12 cellular contexts compared by ENCODE assay signal in genomic region chr2:25311866-25312575, GRCh38. TPM values are rescaled to one million over a fixed set of nuclear protein-coding genes. Genes with fewer than 3 reads are reported as not detected.
DNase-seq lines count a peak whose midpoint lies in the region; ATAC-seq, FAIRE-seq and TF ChIP-seq lines count a peak whose summit lies in the region.
"Had no signal": no experiment of that assay in that cellular context is flagged by ENCODE, and none has a peak within 500 bp of the region (broad histone marks: within the 10 kb centered on the region; RNA-seq: fewer than 3 reads in every experiment).

No MANE protein-coding gene starts in this region.

- H3K4me1 Mint-ChIP-seq in activated naive CD8-positive, alpha-beta T cell treated with anti-CD3 and anti-CD28 coated beads, Interleukin-2, amount 10 ng/mL, durations not matched to agents 7 days and 5 days = peaks cover 58% of the 10 kb centered on the region

- H3K27ac ChIP-seq in lower lobe of right lung = peak overlapping the region; percentile 11

- ATAC-seq in Right ventricle myocardium inferior (peak; percentile 26), lower lobe of right lung (no peak), HG02852 (IDR thresholded peaks at IDR 0.05; ENCODE audit: unreplicated experiment) (no peak)
- no peak for ATAC-seq in activated naive CD8-positive, alpha-beta T cell treated with anti-CD3 and anti-CD28 coated beads, Interleukin-2, amount 10 ng/mL, durations not matched to agents 7 days and 5 days (ENCODE audit: low read depth)

- H3K9me3 ChIP-seq in lower lobe of right lung = no peaks in the 10 kb centered on the region
- H3K9me3 ChIP-seq: BE2C, upper lobe of left lung had no signal

- H3K9me3 Mint-ChIP-seq in activated naive CD8-positive, alpha-beta T cell treated with anti-CD3 and anti-CD28 coated beads, Interleukin-2, amount 10 ng/mL, durations not matched to agents 7 days and 5 days = no peaks in the 10 kb centered on the region
- H3K9me3 Mint-ChIP-seq: neural crest cell had no signal

- H3K27me3 Mint-ChIP-seq in activated naive CD8-positive, alpha-beta T cell treated with anti-CD3 and anti-CD28 coated beads, Interleukin-2, amount 10 ng/mL, durations not matched to agents 7 days and 5 days = no peaks in the 10 kb centered on the region

- H3K4me3 ChIP-seq in lower lobe of right lung = no peak overlapping the region
- H3K4me3 ChIP-seq: upper lobe of left lung had no signal

- peak overlapping the region; percentile 95 for H3K27ac Mint-ChIP-seq in activated naive CD8-positive, alpha-beta T cell treated with anti-CD3 and anti-CD28 coated beads, Interleukin-2, amount 10 ng/mL, durations not matched to agents 7 days and 5 days

- POLR2A ChIA-PET in activated naive CD8-positive, alpha-beta T cell treated with anti-CD3 and anti-CD28 coated beads, Interleukin-2, amount 10 ng/mL, durations not matched to agents 7 days and 5 days (lab: Charles Lee) = interaction anchor here (1.4 to 4.4 kb wide), 4 partner anchors 10 to 255 kb away, joined by 5 to 50 read pairs (median 6); no protein-coding TSS in a partner anchor

- H3K36me3 ChIP-seq in lower lobe of right lung = peaks cover 18% of the 10 kb centered on the region

- intact Hi-C loops in Right ventricle myocardium inferior (cut with DNase I) = loop anchor here (2.0 to 5.0 kb wide), 2 partner anchors 21 to 65 kb away; no protein-coding TSS in a partner anchor
- intact Hi-C loops in cardiac septum (cut with DNase I) = loop anchor here (2.0 to 5.0 kb wide), 2 partner anchors 17 to 65 kb away; no protein-coding TSS in a partner anchor
- intact Hi-C loops in lower lobe of right lung (cut with DNase I) = no loop called here

- H3K27me3 ChIP-seq in lower lobe of right lung (ENCODE audit: low read depth) = no peaks in the 10 kb centered on the region
- H3K27me3 ChIP-seq: BE2C, upper lobe of left lung had no signal

- peaks cover 18% of the 10 kb centered on the region for H3K36me3 Mint-ChIP-seq in activated naive CD8-positive, alpha-beta T cell treated with anti-CD3 and anti-CD28 coated beads, Interleukin-2, amount 10 ng/mL, durations not matched to agents 7 days and 5 days

- FAIRE-seq in urothelium cell line (lab: Jason Lieb, UNC) = no peak

- no peak for TF ChIP-seq CTCF in lower lobe of right lung (IDR thresholded peaks at IDR 0.05)

- H3K4me3 Mint-ChIP-seq in activated naive CD8-positive, alpha-beta T cell treated with anti-CD3 and anti-CD28 coated beads, Interleukin-2, amount 10 ng/mL, durations not matched to agents 7 days and 5 days = peak overlapping the region; percentile 82
- H3K4me3 Mint-ChIP-seq: neural crest cell had no signal

- peak; percentile 78 for DNase-seq in Right ventricle myocardium inferior (ENCODE audit: missing footprints)
- DNase-seq in cardiac septum (ENCODE audit: low spot score) = no peak
- DNase-seq in activated naive CD8-positive, alpha-beta T cell treated with anti-CD3 and anti-CD28 coated beads, Interleukin-2, amount 10 ng/mL, durations not matched to agents 7 days and 5 days = no peak
- DNase-seq in lower lobe of right lung = no peak
- DNase-seq in urothelium cell line (ENCODE audit: low spot score) = no peak
- no peak for DNase-seq in AG20443 (ENCODE audit: low spot score)
- no peak for DNase-seq in NCI-H2227 (lab: John Stamatoyannopoulos, UW; ENCODE audit: unreplicated experiment)
- DNase-seq: stimulated activated CD4-positive, alpha-beta T cell treated with anti-CD3 and anti-CD28 coated beads, Interleukin-4, amount 100 ng/mL, for 4 hours had no signal

- H3K4me1 ChIP-seq in lower lobe of right lung = peaks cover 58% of the 10 kb centered on the region

RNA-seq across cellular contexts. Expression of gene DNMT3A, which starts 29.7 kb away (rescaled TPM):
- total RNA-seq in Right ventricle myocardium inferior = 18.6 TPM
- 24.9 TPM for total RNA-seq in cardiac septum
- total RNA-seq in activated naive CD8-positive, alpha-beta T cell treated with anti-CD3 and anti-CD28 coated beads, Interleukin-2, amount 10 ng/mL, durations not matched to agents 7 days and 5 days = 10 to 100 TPM; 76.7 to 84.7 TPM
- 35.6 TPM for total RNA-seq in lower lobe of right lung
